8 cellular contexts compared by ENCODE assay signal in the genomic region with DNA sequence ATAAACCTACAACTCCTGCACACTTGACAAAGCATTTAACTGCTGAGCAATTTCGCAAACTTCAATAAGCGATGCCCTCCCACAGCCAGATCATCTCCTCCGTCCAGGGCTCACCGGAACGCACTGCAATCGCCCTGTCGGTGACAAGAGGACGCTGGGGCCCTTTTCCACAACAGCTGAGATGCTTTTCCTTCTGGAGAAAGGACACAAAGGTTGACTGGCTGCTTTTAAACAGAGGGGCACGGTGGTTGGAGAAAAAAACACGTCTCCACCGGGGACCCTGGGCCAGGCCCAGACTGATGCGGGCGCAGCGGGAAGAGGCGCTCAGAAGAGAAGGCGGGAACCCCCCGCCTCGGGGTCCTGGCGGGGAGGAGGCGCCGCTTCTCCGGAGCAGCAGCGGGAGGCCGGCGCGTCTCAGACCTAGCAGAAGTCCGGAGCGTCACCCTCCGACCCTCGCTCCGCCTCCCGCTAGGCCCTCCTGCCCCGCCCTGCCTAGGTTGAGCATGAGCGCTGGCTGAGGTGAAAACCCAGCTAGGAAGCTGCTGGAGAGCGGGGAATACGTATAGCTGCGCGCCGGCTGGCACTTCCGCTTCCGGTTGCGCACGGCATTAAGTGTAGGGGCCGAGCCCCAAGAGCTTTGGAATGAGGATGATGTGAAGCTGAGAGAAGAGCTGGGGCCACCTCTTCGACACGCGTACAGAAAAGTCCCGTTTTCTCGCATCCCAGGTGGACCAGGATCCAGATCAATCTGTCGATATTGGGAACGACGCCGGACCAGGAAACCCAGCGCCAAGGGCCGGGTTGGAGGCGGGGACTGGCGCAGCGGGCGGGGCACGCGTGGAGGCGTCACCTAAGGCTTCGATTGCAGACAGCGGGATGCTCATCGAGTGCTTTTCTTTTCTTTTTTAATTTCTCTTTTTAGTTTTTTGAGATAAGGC. TPM values are rescaled to one million over a fixed set of nuclear protein-coding genes. Genes with fewer than 3 reads are reported as not detected.
DNase-seq lines count a peak whose midpoint lies in the region; ATAC-seq and TF ChIP-seq lines count a peak whose summit lies in the region.

Gene ZNF846 (minus strand): TSS at position 564 of the 938 bp plus-strand sequence. CDS start 3,788 bp downstream, outside the sequence.

- no peaks in the 10 kb centered on the region for H3K36me3 ChIP-seq in right lobe of liver

- peaks cover 0 to 3% (median 0%) of the 10 kb centered on the region in 3 donors for H3K27me3 Mint-ChIP-seq in CD14-positive monocyte (ENCODE audit: low read depth in 3 of 3)
- no peaks in the 10 kb centered on the region for H3K27me3 Mint-ChIP-seq in activated CD4-positive, alpha-beta memory T cell treated with anti-CD3 and anti-CD28 coated beads, Interleukin-2, amount 10 ng/mL, durations not matched to agents 7 days and 5 days

- POLR2A ChIA-PET in activated CD4-positive, alpha-beta memory T cell treated with anti-CD3 and anti-CD28 coated beads, Interleukin-2, amount 10 ng/mL, durations not matched to agents 7 days and 5 days (lab: Charles Lee), result interaction anchor here (0.6 to 2.5 kb wide), 17 partner anchors 10 to 459 kb away, joined by 3 to 22 read pairs (median 4); partner anchors contain the start of genes FBXL12, PIN1, UBL5 and ZNF266

- H3K9me3 Mint-ChIP-seq in CD14-positive monocyte, result peaks cover 7 to 25% (median 18%) of the 10 kb centered on the region in 7 donors
- peaks cover 12% of the 10 kb centered on the region for H3K9me3 Mint-ChIP-seq in activated CD4-positive, alpha-beta memory T cell treated with anti-CD3 and anti-CD28 coated beads, Interleukin-2, amount 10 ng/mL, durations not matched to agents 7 days and 5 days

- ATAC-seq in GM19372 (IDR thresholded peaks at IDR 0.05; ENCODE audit: low read depth, unreplicated experiment) (peak; percentile 86), HG03558 (IDR thresholded peaks at IDR 0.05; ENCODE audit: extremely low read depth, unreplicated experiment) (peak; percentile 70), right lobe of liver (peak; percentile 99 to 100 (median 99))

- WGBS in right lobe of liver (ENCODE audit: insufficient coverage, low coverage, low lambda C conversion rate, missing lambda C conversion rate), result under 1% methylated on average over 38 of the region's 65 CpGs

- peaks cover 15 to 16% of the 10 kb centered on the region in 2 donors for H3K36me3 Mint-ChIP-seq in CD14-positive monocyte
- peaks cover 17% of the 10 kb centered on the region for H3K36me3 Mint-ChIP-seq in activated CD4-positive, alpha-beta memory T cell treated with anti-CD3 and anti-CD28 coated beads, Interleukin-2, amount 10 ng/mL, durations not matched to agents 7 days and 5 days (ENCODE audit: low read depth)

- peak within 1 kb of the TSS; percentile 63 to 97 (median 87) for H3K4me3 ChIP-seq in dorsolateral prefrontal cortex
- H3K4me3 ChIP-seq in right lobe of liver, result peak within 1 kb of the TSS; percentile 67 to 90 (median 77)

- H3K4me1 ChIP-seq in right lobe of liver, result peaks cover 0 to 13% (median 4%) of the 10 kb centered on the region in 4 donors

- peak; percentile 49 for TF ChIP-seq POLR2A in right lobe of liver (IDR thresholded peaks at IDR 0.05)

- TF ChIP-seq CTCF in CD14-positive monocyte (IDR thresholded peaks at IDR 0.05) (no peak), dorsolateral prefrontal cortex (IDR thresholded peaks at IDR 0.05 in 54 of 56, conservative IDR thresholded peaks at IDR 0.05 in 2 of 56; ENCODE audit: low read depth in 1 of 56, partially characterized antibody in 56 of 56) (peak in 27 of 56 donors; percentile 3 to 51 (median 18)), right lobe of liver (IDR thresholded peaks at IDR 0.05) (no peak)

- peak; percentile 93 for DNase-seq in CD14-positive monocyte (ENCODE audit: low spot score)
- DNase-seq in NCI-H774 (lab: John Stamatoyannopoulos, UW), result peak; percentile 96
- peak; percentile 94 for DNase-seq in activated CD4-positive, alpha-beta memory T cell treated with anti-CD3 and anti-CD28 coated beads, Interleukin-2, amount 10 ng/mL, durations not matched to agents 7 days and 5 days
- DNase-seq in dorsolateral prefrontal cortex, result peak; percentile 85 to 95 (median 92)
- DNase-seq in right lobe of liver, result peak; percentile 94 to 96 (median 96)
- DNase-seq in stimulated activated CD4-positive, alpha-beta T cell treated with anti-CD3 and anti-CD28 coated beads, Interleukin-4, amount 100 ng/mL, for 24 hours, result peak; percentile 94

- no peaks in the 10 kb centered on the region for H3K9me3 ChIP-seq in right lobe of liver

- H3K27me3 ChIP-seq in dorsolateral prefrontal cortex (no peaks in the 10 kb centered on the region), right lobe of liver (no peaks in the 10 kb centered on the region)

- H3K27ac Mint-ChIP-seq in CD14-positive monocyte, result peak within 1 kb of the TSS; percentile 97 to 99 (median 99)
- peak within 1 kb of the TSS; percentile 88 for H3K27ac Mint-ChIP-seq in activated CD4-positive, alpha-beta memory T cell treated with anti-CD3 and anti-CD28 coated beads, Interleukin-2, amount 10 ng/mL, durations not matched to agents 7 days and 5 days

- peaks cover 8% of the 10 kb centered on the region for H3K4me1 Mint-ChIP-seq in CD14-positive monocyte
- peaks cover 13% of the 10 kb centered on the region for H3K4me1 Mint-ChIP-seq in activated CD4-positive, alpha-beta memory T cell treated with anti-CD3 and anti-CD28 coated beads, Interleukin-2, amount 10 ng/mL, durations not matched to agents 7 days and 5 days

- H3K4me3 Mint-ChIP-seq in CD14-positive monocyte, result peak within 1 kb of the TSS; percentile 90 to 97
- H3K4me3 Mint-ChIP-seq in activated CD4-positive, alpha-beta memory T cell treated with anti-CD3 and anti-CD28 coated beads, Interleukin-2, amount 10 ng/mL, durations not matched to agents 7 days and 5 days, result peak within 1 kb of the TSS; percentile 85

- intact Hi-C loops in CD14-positive monocyte (cut with micrococcal nuclease), result loop anchor here in 1 of 2 donors (1.0 to 5.0 kb wide), 3 partner anchors 22 to 147 kb away; partner anchors contain the start of gene ZNF561
- intact Hi-C loops in dorsolateral prefrontal cortex (cut with DNase I), result loop anchor here (1.0 to 5.0 kb wide), 3 partner anchors 22 to 147 kb away; partner anchors contain the start of genes ZNF561 (in 1 of the 2) and ZNF562 (in 1 of the 2)
- intact Hi-C loops in right lobe of liver (cut with DNase I), result no loop called here

- peak within 1 kb of the TSS; percentile 66 to 98 (median 93) for H3K27ac ChIP-seq in dorsolateral prefrontal cortex
- peak within 1 kb of the TSS; percentile 82 to 87 (median 85) for H3K27ac ChIP-seq in right lobe of liver

- CTCF ChIA-PET in activated CD4-positive, alpha-beta memory T cell treated with anti-CD3 and anti-CD28 coated beads, Interleukin-2, amount 10 ng/mL, durations not matched to agents 7 days and 5 days (lab: Charles Lee), result interaction anchor here (1.0 to 1.4 kb wide), 4 partner anchors 27 to 333 kb away, joined by 3 to 5 read pairs (median 4); partner anchors contain the start of gene ZNF266

RNA-seq across cellular contexts. Expression of gene ZNF846, which starts in this region (rescaled TPM):
- 1 to 10 TPM; 2.5 to 6.5 TPM for polyA plus RNA-seq in CD14-positive monocyte
- total RNA-seq in activated CD4-positive, alpha-beta memory T cell treated with anti-CD3 and anti-CD28 coated beads, Interleukin-2, amount 10 ng/mL, durations not matched to agents 7 days and 5 days, result 1 to 10 TPM; 6.5 to 6.7 TPM
- total RNA-seq in dorsolateral prefrontal cortex, result 10 to 100 TPM; 22.4 to 55.4 (median 33.7) TPM
- total RNA-seq in right lobe of liver, result 1 to 10 TPM; 2.8 to 4.6 (median 4.0) TPM

Comparison
In these comparisons a context has a peak if more than half of its experiments do, and no peak if none do; other contexts are left out.
1. Peak in every context shown above with its lines: DNase-seq, ATAC-seq, H3K4me3 ChIP-seq and H3K27ac ChIP-seq.
2. intact Hi-C loops: an anchor here in dorsolateral prefrontal cortex (1.0 to 5.0 kb wide); none called in right lobe of liver.